Comparison of ENCODE assay signal across 8 cellular contexts in the genomic region with DNA sequence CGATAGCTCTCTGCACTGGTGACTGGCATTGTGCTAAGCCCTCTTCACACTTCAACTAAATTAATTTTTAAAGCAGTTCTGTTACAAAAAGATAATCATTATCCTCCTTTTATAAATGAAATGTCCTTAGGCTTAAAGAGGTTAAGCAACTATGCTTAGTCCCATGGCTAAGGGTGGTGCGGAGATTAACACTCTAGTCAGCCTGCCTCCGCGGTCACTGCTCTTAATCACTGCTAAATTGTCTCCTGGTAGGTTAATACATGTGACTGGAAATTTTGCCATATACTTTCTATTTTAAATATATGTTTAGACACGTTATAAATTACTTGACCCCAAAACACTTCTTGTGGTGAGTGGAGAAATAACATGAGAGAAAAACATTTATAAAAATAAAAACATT.
"Had no signal": no experiment of that assay in that cellular context is flagged by ENCODE, and none has a peak within 500 bp of the region (broad histone marks: within the 10 kb centered on the region; RNA-seq: fewer than 3 reads in every experiment).

No MANE protein-coding gene starts in this region.

- H3K27ac ChIP-seq: HL-60, KMS-11 had no signal

- H3K4me3 ChIP-seq: GM23338 had no signal

- DNase-seq: H9, KBM-7 had no signal

- ATAC-seq: GM23338, HepG2 had no signal

- FAIRE-seq: H1, H54, HepG2 had no signal
